ENCODE assay signal across 1 cellular context in the genomic region with DNA sequence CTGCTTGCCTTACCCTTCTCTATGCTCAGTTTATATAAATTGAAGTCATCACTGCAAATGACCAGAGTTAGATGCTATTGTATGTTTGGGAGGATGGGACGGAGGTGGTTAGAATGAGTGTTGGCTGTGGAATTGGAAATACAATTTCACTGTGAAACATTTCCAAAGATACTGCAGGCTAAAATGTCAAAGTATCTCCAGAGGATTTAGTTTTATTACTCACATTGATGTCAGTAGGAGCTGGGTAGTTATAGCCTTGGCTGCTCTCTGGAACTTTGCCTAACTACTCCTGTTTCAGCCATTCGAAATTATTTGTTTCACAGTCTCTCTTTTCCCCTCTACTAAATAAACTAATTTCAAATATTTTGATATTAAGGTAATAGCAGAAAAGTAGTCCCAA.
TF ChIP-seq lines count a peak whose summit lies in the region.

No MANE protein-coding gene starts in this region.

TF ChIP-seq in SK-N-SH, 30 proteins besides CTCF, POLR2A, EP300 and RAD21:
- TF ChIP-seq GABPA (IDR thresholded peaks at IDR 0.05; ENCODE audit: low read depth), result no peak
- no peak for TF ChIP-seq TEAD4 (IDR thresholded peaks at IDR 0.05; ENCODE audit: borderline replicate concordance, insufficient read depth)
- no peak for TF ChIP-seq NRF1 (IDR thresholded peaks at IDR 0.05; ENCODE audit: low read depth, low read length)
- TF ChIP-seq RXRA (IDR thresholded peaks at IDR 0.05; ENCODE audit: borderline replicate concordance, low read depth), result no peak
- no peak for TF ChIP-seq CHD2 (IDR thresholded peaks at IDR 0.05; ENCODE audit: low read length, partially characterized antibody)
- no peak for TF ChIP-seq MEF2A (IDR thresholded peaks at IDR 0.05; ENCODE audit: borderline replicate concordance, low read depth)
- TF ChIP-seq, protein P1, sequence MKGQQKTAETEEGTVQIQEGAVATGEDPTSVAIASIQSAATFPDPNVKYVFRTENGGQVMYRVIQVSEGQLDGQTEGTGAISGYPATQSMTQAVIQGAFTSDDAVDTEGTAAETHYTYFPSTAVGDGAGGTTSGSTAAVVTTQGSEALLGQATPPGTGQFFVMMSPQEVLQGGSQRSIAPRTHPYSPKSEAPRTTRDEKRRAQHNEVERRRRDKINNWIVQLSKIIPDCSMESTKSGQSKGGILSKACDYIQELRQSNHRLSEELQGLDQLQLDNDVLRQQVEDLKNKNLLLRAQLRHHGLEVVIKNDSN (IDR thresholded peaks at IDR 0.05; ENCODE audit: borderline replicate concordance, low read depth), result no peak
- no peak for TF ChIP-seq JUND (IDR thresholded peaks at IDR 0.05)
- TF ChIP-seq EZH2phosphoT487 (IDR thresholded peaks at IDR 0.05; ENCODE audit: borderline replicate concordance, low read depth), result no peak
- no peak for TF ChIP-seq USF2 (IDR thresholded peaks at IDR 0.05; ENCODE audit: borderline replicate concordance, low read depth, low read length)
- TF ChIP-seq GATA2 (CRISPR knock-in tag; IDR thresholded peaks at IDR 0.05), result no peak
